9 cellular contexts compared by ENCODE assay signal in the genomic region with DNA sequence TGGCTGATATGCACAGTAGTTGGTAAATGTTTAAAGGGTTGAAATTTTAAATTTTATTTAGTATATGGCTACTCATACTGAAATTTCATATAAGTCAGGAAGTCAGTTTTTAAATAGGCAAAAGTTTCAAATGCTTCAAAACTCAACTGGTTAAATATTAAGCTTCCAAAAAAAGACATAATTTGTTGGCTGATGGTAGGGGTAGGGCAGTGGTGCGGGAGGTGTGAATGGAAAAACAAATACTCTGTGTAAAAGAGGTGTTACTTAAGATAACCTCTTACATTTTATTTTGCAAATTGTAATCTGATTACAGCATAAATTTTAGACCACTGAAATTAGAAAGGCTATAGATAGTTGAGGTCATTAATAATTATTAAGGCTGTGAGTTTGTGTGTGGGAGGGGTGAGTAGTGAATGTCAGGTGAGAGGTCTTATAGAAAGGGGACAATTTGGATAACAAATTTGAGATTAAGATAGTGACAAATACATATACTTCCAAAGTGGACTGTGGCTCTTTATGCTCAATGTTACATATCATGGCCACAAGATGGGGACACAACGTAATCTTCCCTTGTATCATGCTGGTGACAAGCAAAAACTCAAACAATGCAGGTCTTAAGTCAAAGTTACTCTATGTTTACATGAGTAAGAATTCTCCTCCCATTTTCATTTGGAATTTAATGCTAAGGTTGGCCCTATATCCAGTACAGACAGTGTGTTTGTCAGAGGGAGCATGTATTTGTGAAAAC. TPM values are rescaled to one million over a fixed set of nuclear protein-coding genes. Genes with fewer than 3 reads are reported as not detected.
A peak's percentile ranks its signal among the peaks of the same experiment; 100 is the strongest.
DNase-seq lines count a peak whose midpoint lies in the region; ATAC-seq, FAIRE-seq and TF ChIP-seq lines count a peak whose summit lies in the region.
"Had no signal": no experiment of that assay in that cellular context is flagged by ENCODE, and none has a peak within 500 bp of the region (broad histone marks: within the 10 kb centered on the region; RNA-seq: fewer than 3 reads in every experiment).

No MANE protein-coding gene starts in this region.

- H2BK15ac ChIP-seq in mesendoderm (replicated peaks; ENCODE audit: low read depth), result no peak overlapping the region

- H3K4me2 ChIP-seq in astrocyte (ENCODE audit: low read length) (no peak overlapping the region), mesendoderm (ENCODE audit: low read length) (no peak overlapping the region)

- H3K4me3 Mint-ChIP-seq in astrocyte (ENCODE audit: unreplicated experiment), result no peak overlapping the region
- H3K4me3 Mint-ChIP-seq in activated naive CD4-positive, alpha-beta T cell treated with anti-CD3 and anti-CD28 coated beads for 36 hours, result no peak overlapping the region

- intact Hi-C loops in activated naive CD4-positive, alpha-beta T cell treated with anti-CD3 and anti-CD28 coated beads for 36 hours (cut with micrococcal nuclease), result loop anchor here (5.0 kb wide), 1 partner anchor 326 kb away; no protein-coding TSS in a partner anchor

- FAIRE-seq in astrocyte (lab: Jason Lieb, UNC), result peak; percentile 56

- peak; percentile 44 for TF ChIP-seq CTCF in astrocyte (IDR thresholded peaks at IDR 0.05; ENCODE audit: insufficient read depth, low read depth, low read length)
- peak in 2 of 6 experiments; percentile 22 to 24 for TF ChIP-seq CTCF in upper lobe of left lung (IDR thresholded peaks at IDR 0.05)

- peak overlapping the region; percentile 37 for H3K27ac Mint-ChIP-seq in astrocyte (ENCODE audit: unreplicated experiment)
- no peak overlapping the region for H3K27ac Mint-ChIP-seq in activated naive CD4-positive, alpha-beta T cell treated with anti-CD3 and anti-CD28 coated beads for 36 hours

- H3K79me2 ChIP-seq in astrocyte (ENCODE audit: insufficient read depth, low read length), result no peaks in the 10 kb centered on the region
- H3K79me2 ChIP-seq in mesendoderm (ENCODE audit: control insufficient read depth, insufficient read depth, low read length), result no peaks in the 10 kb centered on the region

- DNase-seq in MV-4-11 (lab: John Stamatoyannopoulos, UW) (peak; percentile 18), astrocyte (ENCODE audit: low read depth) (peak; percentile 52), mesendoderm (peak; percentile 67), upper lobe of left lung (no peak)
- DNase-seq in activated naive CD4-positive, alpha-beta T cell treated with anti-CD3 and anti-CD28 coated beads for 36 hours, result no peak
- DNase-seq in activated T-cell treated with anti-CD3 and anti-CD28 coated beads, Interleukin-2, amount 50 U/mL, for 48 hours, result no peak

- H4K20me1 ChIP-seq in astrocyte (ENCODE audit: insufficient read depth, low read length), result no peaks in the 10 kb centered on the region

- H3K27me3 Mint-ChIP-seq in astrocyte (ENCODE audit: low read depth, unreplicated experiment), result no peaks in the 10 kb centered on the region
- peaks cover 13% of the 10 kb centered on the region for H3K27me3 Mint-ChIP-seq in activated naive CD4-positive, alpha-beta T cell treated with anti-CD3 and anti-CD28 coated beads for 36 hours (ENCODE audit: low read depth)

- H3K36me3 Mint-ChIP-seq in astrocyte (ENCODE audit: low read depth, unreplicated experiment), result no peaks in the 10 kb centered on the region
- H3K36me3 Mint-ChIP-seq in activated naive CD4-positive, alpha-beta T cell treated with anti-CD3 and anti-CD28 coated beads for 36 hours (ENCODE audit: low read depth), result no peaks in the 10 kb centered on the region

- H4K8ac ChIP-seq in mesendoderm (ENCODE audit: low read depth, low read length), result no peak overlapping the region

- H3K9me3 ChIP-seq in astrocyte (ENCODE audit: insufficient read depth, low read depth, low read length), result no peaks in the 10 kb centered on the region
- H3K9me3 ChIP-seq in upper lobe of left lung, result no peaks in the 10 kb centered on the region
- H3K9me3 ChIP-seq: neutrophil had no signal

- H2AK5ac ChIP-seq in mesendoderm (ENCODE audit: low read length), result no peak overlapping the region

- TF ChIP-seq EP300 in upper lobe of left lung (IDR thresholded peaks at IDR 0.05), result no peak

- H3K4ac ChIP-seq in mesendoderm (ENCODE audit: low read depth, low read length), result no peak overlapping the region

- H3K27ac ChIP-seq in astrocyte (ENCODE audit: low read depth, low read length) (no peak overlapping the region), mesendoderm (ENCODE audit: low read depth, low read length) (no peak overlapping the region), upper lobe of left lung (no peak overlapping the region)
- H3K27ac ChIP-seq: neutrophil had no signal

- H4K5ac ChIP-seq in mesendoderm (ENCODE audit: low read length), result no peak overlapping the region

- no peak for TF ChIP-seq POLR2A in upper lobe of left lung (IDR thresholded peaks at IDR 0.05)

- H3K9me3 Mint-ChIP-seq in astrocyte (ENCODE audit: unreplicated experiment), result peaks cover 4% of the 10 kb centered on the region
- peaks cover 6% of the 10 kb centered on the region for H3K9me3 Mint-ChIP-seq in activated naive CD4-positive, alpha-beta T cell treated with anti-CD3 and anti-CD28 coated beads for 36 hours

- no peaks in the 10 kb centered on the region for H3K36me3 ChIP-seq in astrocyte (ENCODE audit: insufficient read depth, low read length)
- no peaks in the 10 kb centered on the region for H3K36me3 ChIP-seq in mesendoderm (ENCODE audit: control insufficient read depth, insufficient read depth, low read length)
- no peaks in the 10 kb centered on the region for H3K36me3 ChIP-seq in upper lobe of left lung
- H3K36me3 ChIP-seq: neutrophil had no signal

- H3K4me1 Mint-ChIP-seq in astrocyte (ENCODE audit: low read depth, unreplicated experiment), result peaks cover 17% of the 10 kb centered on the region
- no peaks in the 10 kb centered on the region for H3K4me1 Mint-ChIP-seq in activated naive CD4-positive, alpha-beta T cell treated with anti-CD3 and anti-CD28 coated beads for 36 hours (ENCODE audit: low read depth)

- H3K4me1 ChIP-seq in astrocyte (ENCODE audit: insufficient read depth, low read length), result no peaks in the 10 kb centered on the region
- no peaks in the 10 kb centered on the region for H3K4me1 ChIP-seq in mesendoderm (ENCODE audit: control insufficient read depth, low read depth, low read length)
- peaks cover 0 to 15% (median 7%) of the 10 kb centered on the region in 4 donors for H3K4me1 ChIP-seq in upper lobe of left lung

- no peak overlapping the region for H3K23ac ChIP-seq in mesendoderm (ENCODE audit: low read length)

- H3K27me3 ChIP-seq in astrocyte (ENCODE audit: insufficient read depth, low read length) (no peaks in the 10 kb centered on the region), mesendoderm (ENCODE audit: insufficient read depth, low read length, poor library complexity) (no peaks in the 10 kb centered on the region), upper lobe of left lung (no peaks in the 10 kb centered on the region)

- CTCF ChIA-PET in activated naive CD4-positive, alpha-beta T cell treated with anti-CD3 and anti-CD28 coated beads for 36 hours (lab: Charles Lee), result interaction anchor here (0.7 kb wide), 2 partner anchors 17 to 297 kb away, joined by 3 read pairs; no protein-coding TSS in a partner anchor

- ATAC-seq in GM18867 (IDR thresholded peaks at IDR 0.05; ENCODE audit: unreplicated experiment), result peak; percentile 48
- no peak for ATAC-seq in GM21360 (IDR thresholded peaks at IDR 0.05; ENCODE audit: unreplicated experiment)
- no peak for ATAC-seq in upper lobe of left lung (ENCODE audit: low FRiP score in 2 of 2)

- no peak overlapping the region for H2AFZ ChIP-seq in astrocyte (ENCODE audit: low read depth, low read length)

- H3K18ac ChIP-seq in mesendoderm (ENCODE audit: low read length), result no peak overlapping the region

- H3K4me3 ChIP-seq in astrocyte (ENCODE audit: insufficient read depth, low read depth, low read length), result no peak overlapping the region
- no peak overlapping the region for H3K4me3 ChIP-seq in mesendoderm (ENCODE audit: low read length)
- no peak overlapping the region for H3K4me3 ChIP-seq in upper lobe of left lung

- H3K56ac ChIP-seq in mesendoderm (ENCODE audit: low read length), result no peak overlapping the region

- no peaks in the 10 kb centered on the region for H3K79me1 ChIP-seq in mesendoderm (ENCODE audit: low read length)

- no peak overlapping the region for H2BK5ac ChIP-seq in mesendoderm (ENCODE audit: low read length)

- H3K9ac ChIP-seq in astrocyte (ENCODE audit: low read length) (no peak overlapping the region), mesendoderm (ENCODE audit: low read length) (no peak overlapping the region)

- no CpG with 5 or more reads among the region's 2 CpGs for WGBS in mesendoderm (ENCODE audit: extremely low coverage, insufficient coverage, low lambda C conversion rate)
- 41 to 73% methylated on average over 2 of the region's 2 CpGs for WGBS in upper lobe of left lung, 2 donors

- H2BK120ac ChIP-seq in mesendoderm (ENCODE audit: low read depth, low read length), result no peak overlapping the region

RNA-seq across cellular contexts. Expression of a gene that starts 36.6 kb away (rescaled TPM):
- total RNA-seq in astrocyte (0.36 and 0.39 TPM in 2 replicates), upper lobe of left lung (1 to 10 TPM in 1 of 6 donors, under 1 TPM in 4, not detected in 1; 0.15 to 1.2 (median 0.54) TPM)
- polyA plus RNA-seq in mesendoderm (2013, experiment 1 of 2), result 0.11 TPM
- 0.22 TPM for polyA plus RNA-seq in mesendoderm (2013, experiment 2 of 2)
- total RNA-seq in activated naive CD4-positive, alpha-beta T cell treated with anti-CD3 and anti-CD28 coated beads for 36 hours, result not detected

Comparison
In these comparisons a context has a peak if more than half of its experiments do, and no peak if none do; other contexts are left out.
1. DNase-seq: peak in MV-4-11 (single experiment), astrocyte (single experiment) and mesendoderm (single experiment); none in activated naive CD4-positive, alpha-beta T cell treated with anti-CD3 and anti-CD28 coated beads for 36 hours (single experiment), activated T-cell treated with anti-CD3 and anti-CD28 coated beads, Interleukin-2, amount 50 U/mL, for 48 hours (0 of 2) and upper lobe of left lung (0 of 2).